ENCODE assay signal across 23 cellular contexts in genomic region chr5:144473650-144474049, GRCh38.
"Had no signal": no experiment of that assay in that cellular context is flagged by ENCODE, and none has a peak within 500 bp of the region (broad histone marks: within the 10 kb centered on the region; RNA-seq: fewer than 3 reads in every experiment).

No MANE protein-coding gene starts in this region.

- H3K36me3 ChIP-seq: colonic mucosa, esophagus muscularis mucosa, esophagus squamous epithelium, gastrocnemius medialis, gastroesophageal sphincter, heart left ventricle had no signal

- H3K4me3 ChIP-seq: colonic mucosa, coronary artery, dorsolateral prefrontal cortex, esophagus muscularis mucosa, esophagus squamous epithelium, gastrocnemius medialis, gastroesophageal sphincter, heart left ventricle had no signal

- H3K4me1 ChIP-seq: colonic mucosa, esophagus muscularis mucosa, esophagus squamous epithelium, foreskin keratinocyte, gastrocnemius medialis, gastroesophageal sphincter, heart left ventricle had no signal

- DNase-seq: colonic mucosa; cortex of kidney; dermis blood vessel endothelial cell; dorsolateral prefrontal cortex; effector CD4-positive, alpha-beta T cell; effector CD8-positive, alpha-beta T cell; effector memory CD4-positive, alpha-beta T cell; effector memory CD8-positive, alpha-beta T cell; endodermal cell; erythroblast; esophagus squamous epithelium; foreskin fibroblast; foreskin keratinocyte; foreskin melanocyte; gastrocnemius medialis; glutamatergic neuron; head of caudate nucleus; heart left ventricle had no signal

- H3K27me3 ChIP-seq: colonic mucosa, dorsolateral prefrontal cortex, esophagus muscularis mucosa, esophagus squamous epithelium, foreskin keratinocyte, gastrocnemius medialis, gastroesophageal sphincter, heart left ventricle had no signal

- ATAC-seq: effector memory CD8-positive, alpha-beta T cell; esophagus mucosa; foreskin keratinocyte; gastrocnemius medialis; gastroesophageal sphincter; heart left ventricle had no signal

- H3K9me3 ChIP-seq: colonic mucosa, esophagus muscularis mucosa, esophagus squamous epithelium, gastrocnemius medialis, gastroesophageal sphincter, heart left ventricle had no signal

- H3K27ac ChIP-seq: colonic mucosa, coronary artery, dorsolateral prefrontal cortex, epithelial cell of prostate, esophagus muscularis mucosa, esophagus squamous epithelium, foreskin keratinocyte, gastrocnemius medialis, gastroesophageal sphincter, heart left ventricle had no signal
